28 cellular contexts compared by ENCODE assay signal in genomic region chr5:36675244-36675643, GRCh38.
DNase-seq lines count a peak whose midpoint lies in the region; ATAC-seq, FAIRE-seq and TF ChIP-seq lines count a peak whose summit lies in the region.
"Had no signal": no experiment of that assay in that cellular context is flagged by ENCODE, and none has a peak within 500 bp of the region (broad histone marks: within the 10 kb centered on the region; RNA-seq: fewer than 3 reads in every experiment).

No MANE protein-coding gene starts in this region.

- H3K9me3 Mint-ChIP-seq in brain, result no peaks in the 10 kb centered on the region
- H3K9me3 Mint-ChIP-seq: CD14-positive monocyte; CD4-positive, CD25-positive, alpha-beta regulatory T cell; CD8-positive, alpha-beta memory T cell had no signal

- no peak overlapping the region for H3K4me3 Mint-ChIP-seq in brain
- H3K4me3 Mint-ChIP-seq: CD14-positive monocyte; CD4-positive, alpha-beta memory T cell; CD4-positive, CD25-positive, alpha-beta regulatory T cell; CD8-positive, alpha-beta memory T cell had no signal

- H3K9me3 ChIP-seq in left ventricle myocardium inferior (replicated peaks) (no peaks in the 10 kb centered on the region), A549 (no peaks in the 10 kb centered on the region), SK-N-MC (ENCODE audit: low read depth, low read length) (no peaks in the 10 kb centered on the region)
- H3K9me3 ChIP-seq: BE2C, BLaER1 had no signal

- FAIRE-seq in A549 (lab: Jason Lieb, UNC), result no peak
- FAIRE-seq: GM12878, GM12892, GM18507 had no signal

- intact Hi-C loops in left ventricle myocardium inferior (cut with micrococcal nuclease), result no loop called here
- intact Hi-C loops in Right ventricle myocardium inferior (cut with DNase I), result no loop called here

- 0% methylated on average over 2 of the region's 2 CpGs for WGBS in A549 (ENCODE audit: missing lambda C conversion rate)

- H3K4me1 Mint-ChIP-seq in brain, result peaks cover 26% of the 10 kb centered on the region
- H3K4me1 Mint-ChIP-seq: CD4-positive, alpha-beta memory T cell; CD4-positive, CD25-positive, alpha-beta regulatory T cell; CD8-positive, alpha-beta memory T cell had no signal

- ATAC-seq in Right ventricle myocardium inferior (no peak), A549 (no peak)
- ATAC-seq: GM12878 had no signal

- DNase-seq in left ventricle myocardium inferior (no peak), Right ventricle myocardium inferior (ENCODE audit: missing footprints) (no peak), A549 (ENCODE audit: low read depth in 1 of 2, low spot score in 1 of 2) (no peak), SK-N-MC (ENCODE audit: low read depth, low spot score) (no peak), germinal center (ENCODE audit: low spot score) (no peak), GM20000 (ENCODE audit: low spot score) (no peak), medulla oblongata (ENCODE audit: extremely low spot score) (no peak)
- DNase-seq: ACHN; BE2C; C1 segment of cervical spinal cord; CD4-positive, alpha-beta memory T cell; CD4-positive, CD25-positive, alpha-beta regulatory T cell; CD8-positive, alpha-beta memory T cell; COR-L47; DMS 273 treated with DMSO at 0.1 percent for 48 hours; DMS153; DMS53; DMS79; DND-41; EL; GDM1 had no signal

- no peak overlapping the region for H3K9ac ChIP-seq in SK-N-MC (ENCODE audit: insufficient read length)
- H3K9ac ChIP-seq: BLaER1 had no signal

- peak overlapping the region; percentile 24 for H3K27ac ChIP-seq in left ventricle myocardium inferior (replicated peaks)
- no peak overlapping the region for H3K27ac ChIP-seq in A549
- H3K27ac ChIP-seq in SK-N-MC, result peak overlapping the region; percentile 78; the same call in 1 of the 2 replicates
- H3K27ac ChIP-seq: 22Rv1, BLaER1 had no signal

- H3K36me3 ChIP-seq in left ventricle myocardium inferior (peaks cover 41% of the 10 kb centered on the region), SK-N-MC (ENCODE audit: insufficient read depth, low read length) (peaks cover 8% of the 10 kb centered on the region; the same call in 1 of the 2 replicates)
- H3K36me3 ChIP-seq: BE2C, BLaER1 had no signal

- H3K4me3 ChIP-seq in left ventricle myocardium inferior (no peak overlapping the region), A549 (no peak overlapping the region), SK-N-MC (no peak overlapping the region)
- H3K4me3 ChIP-seq: BLaER1, GM12878 had no signal

- no peaks in the 10 kb centered on the region for H3K27me3 Mint-ChIP-seq in brain

- no peak for TF ChIP-seq RAD21 in A549 (conservative IDR thresholded peaks at IDR 0.05 in 1 of 2, IDR thresholded peaks at IDR 0.05 in 1 of 2)

- TF ChIP-seq EP300 in A549 (IDR thresholded peaks at IDR 0.05), result no peak

- H3K27ac Mint-ChIP-seq in brain, result peak overlapping the region in 3 of 5 experiments; percentile 7 to 38 (median 19)
- H3K27ac Mint-ChIP-seq: CD14-positive monocyte; CD4-positive, alpha-beta memory T cell; CD4-positive, CD25-positive, alpha-beta regulatory T cell; CD8-positive, alpha-beta memory T cell had no signal

- H3K4me2 ChIP-seq in A549, result no peak overlapping the region
- H3K4me2 ChIP-seq: BLaER1 had no signal

- no peak for TF ChIP-seq POLR2A in A549 (IDR thresholded peaks at IDR 0.05; ENCODE audit: low read length)

- POLR2A ChIA-PET in A549 (lab: Yijun Ruan, JAX), result no interaction called here

- peaks cover 41% of the 10 kb centered on the region for H3K36me3 Mint-ChIP-seq in brain
- H3K36me3 Mint-ChIP-seq: CD4-positive, alpha-beta memory T cell; CD4-positive, CD25-positive, alpha-beta regulatory T cell; CD8-positive, alpha-beta memory T cell had no signal

- CTCF ChIA-PET in A549 (lab: Yijun Ruan, JAX), result no interaction called here

- peaks cover 41% of the 10 kb centered on the region for H3K4me1 ChIP-seq in left ventricle myocardium inferior
- H3K4me1 ChIP-seq in A549, result no peaks in the 10 kb centered on the region
- H3K4me1 ChIP-seq: BE2C, BLaER1 had no signal

- no peaks in the 10 kb centered on the region for H3K27me3 ChIP-seq in left ventricle myocardium inferior (ENCODE audit: low read depth)
- H3K27me3 ChIP-seq: BE2C, BLaER1 had no signal

- TF ChIP-seq CTCF in left ventricle myocardium inferior (IDR thresholded peaks at IDR 0.05; ENCODE audit: borderline replicate concordance) (no peak), A549 (IDR thresholded peaks at IDR 0.05) (no peak), brain (conservative IDR thresholded peaks at IDR 0.05) (no peak), GM20000 (IDR thresholded peaks at IDR 0.05; ENCODE audit: extremely low read depth, missing control alignments) (no peak)

TF ChIP-seq in A549, 52 proteins besides CTCF, POLR2A, EP300 and RAD21:
- TF ChIP-seq SMC3 (IDR thresholded peaks at IDR 0.05) (no peak), MAFK (IDR thresholded peaks at IDR 0.05; ENCODE audit: partially characterized antibody) (peak; percentile 74), HOXB5 (CRISPR knock-in tag; IDR thresholded peaks at IDR 0.05) (no peak), E2F6 (IDR thresholded peaks at IDR 0.05; ENCODE audit: borderline replicate concordance, low read depth) (no peak)

Comparison
In these comparisons a context has a peak if more than half of its experiments do, and no peak if none do; other contexts are left out.
1. H3K27ac ChIP-seq: peak in left ventricle myocardium inferior (single experiment) and SK-N-MC (single experiment); none in A549 (0 of 2).